8 cellular contexts compared by ENCODE assay signal in genomic region chr12:67456281-67456918, GRCh38.
DNase-seq lines count a peak whose midpoint lies in the region; ATAC-seq and TF ChIP-seq lines count a peak whose summit lies in the region.

No MANE protein-coding gene starts in this region.

- H3K27me3 ChIP-seq in osteoblast (ENCODE audit: insufficient read depth, low read length), result no peaks in the 10 kb centered on the region

- peak; percentile 77 for DNase-seq in EL
- peak; percentile 52 for DNase-seq in NCI-H2029 treated with DMSO at 0.1 percent for 48 hours (lab: John Stamatoyannopoulos, UW)
- no peak for DNase-seq in chondrocyte (ENCODE audit: low spot score)
- no peak for DNase-seq in osteoblast (ENCODE audit: insufficient read length, low spot score, missing footprints)
- no peak for DNase-seq in iPS-NIHi11 (ENCODE audit: low spot score)

- H3K4me3 Mint-ChIP-seq in chondrocyte (ENCODE audit: unreplicated experiment), result peak overlapping the region; percentile 33

- no peak overlapping the region for H3K27ac ChIP-seq in osteoblast (ENCODE audit: low read depth, low read length)

- H3K36me3 Mint-ChIP-seq in chondrocyte (ENCODE audit: low read depth), result peaks cover 4% of the 10 kb centered on the region

- H3K36me3 ChIP-seq in osteoblast (ENCODE audit: insufficient read depth, low read length), result no peaks in the 10 kb centered on the region

- H3K79me2 ChIP-seq in osteoblast (ENCODE audit: insufficient read depth, low read length), result no peaks in the 10 kb centered on the region

- no peaks in the 10 kb centered on the region for H3K9me3 ChIP-seq in osteoblast (ENCODE audit: low read depth, low read length)

- peaks cover 17% of the 10 kb centered on the region for H3K4me1 ChIP-seq in osteoblast (ENCODE audit: insufficient read depth, low read length)

- H3K27ac Mint-ChIP-seq in chondrocyte (ENCODE audit: unreplicated experiment), result peak overlapping the region; percentile 47

- H3K27me3 Mint-ChIP-seq in chondrocyte (ENCODE audit: low read depth), result no peaks in the 10 kb centered on the region

- no peak overlapping the region for H3K4me3 ChIP-seq in osteoblast (ENCODE audit: insufficient read depth, low read length)

- H3K9me3 Mint-ChIP-seq in chondrocyte (ENCODE audit: low read depth), result no peaks in the 10 kb centered on the region

- no peaks in the 10 kb centered on the region for H4K20me1 ChIP-seq in osteoblast (ENCODE audit: insufficient read depth, low read length)

- H3K4me1 Mint-ChIP-seq in chondrocyte (ENCODE audit: low read depth), result peaks cover 31% of the 10 kb centered on the region

- no peak for TF ChIP-seq CTCF in chondrocyte (IDR thresholded peaks at IDR 0.05)
- no peak for TF ChIP-seq CTCF in osteoblast (IDR thresholded peaks at IDR 0.05; ENCODE audit: extremely low read depth, low read depth, low read length)

- ATAC-seq in GM21576 (IDR thresholded peaks at IDR 0.05; ENCODE audit: unreplicated experiment) (no peak), GM18520 (IDR thresholded peaks at IDR 0.05; ENCODE audit: unreplicated experiment) (no peak)
- ATAC-seq in activated CD4-positive, CD25-positive, alpha-beta regulatory T cell treated with anti-CD3 and anti-CD28 coated beads, Interleukin-2, amount 50 U/mL, for 24 hours, result no peak

- H3K4me2 ChIP-seq in osteoblast (ENCODE audit: insufficient read depth, low read length), result peak overlapping the region; percentile 43

- H2AFZ ChIP-seq in osteoblast (ENCODE audit: low read length), result no peak overlapping the region

Comparison
In these comparisons a context has a peak if more than half of its experiments do, and no peak if none do; other contexts are left out.
1. DNase-seq: peak in EL (single experiment) and NCI-H2029 treated with DMSO at 0.1 percent for 48 hours (single experiment); none in chondrocyte (single experiment), osteoblast (single experiment) and iPS-NIHi11 (single experiment).